ENCODE assay signal across 15 cellular contexts in the genomic region with DNA sequence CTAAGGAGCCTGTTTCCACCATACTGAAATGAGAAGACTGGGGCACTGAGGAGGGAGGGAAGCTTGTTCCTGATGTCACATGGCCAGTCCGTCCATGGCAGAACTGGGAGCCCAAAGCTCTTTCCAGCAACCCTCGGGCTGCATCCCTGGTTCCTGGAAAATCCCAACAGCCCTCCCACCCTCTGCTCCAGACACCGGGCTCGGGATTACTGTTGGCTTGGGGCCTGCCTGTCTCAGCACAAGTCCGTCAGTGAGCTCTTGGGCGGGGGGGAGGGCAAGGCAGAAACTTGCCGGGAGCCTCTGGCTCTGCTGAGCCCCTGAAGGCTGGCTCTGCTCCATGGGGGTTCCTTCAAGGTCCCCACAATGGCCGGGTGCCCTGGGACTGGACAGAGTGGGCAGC. TPM values are rescaled to one million over a fixed set of nuclear protein-coding genes. Genes with fewer than 3 reads are reported as not detected.
A peak's percentile ranks its signal among the peaks of the same experiment; 100 is the strongest.
DNase-seq lines count a peak whose midpoint lies in the region; ATAC-seq and TF ChIP-seq lines count a peak whose summit lies in the region.
"Had no signal": no experiment of that assay in that cellular context is flagged by ENCODE, and none has a peak within 500 bp of the region (broad histone marks: within the 10 kb centered on the region; RNA-seq: fewer than 3 reads in every experiment).

No MANE protein-coding gene starts in this region.

- no peaks in the 10 kb centered on the region for H3K36me3 ChIP-seq in lung (ENCODE audit: control insufficient read depth in 2 of 2, insufficient read depth in 2 of 2, low read length in 2 of 2)
- no peaks in the 10 kb centered on the region for H3K36me3 ChIP-seq in CD4-positive, alpha-beta memory T cell (ENCODE audit: insufficient read depth, low read length)

- peak overlapping the region; percentile 37 to 62 for H3K27ac ChIP-seq in lung (ENCODE audit: low read depth in 1 of 2, low read length in 1 of 2)
- H3K27ac ChIP-seq in CD4-positive, alpha-beta memory T cell (ENCODE audit: low read depth, low read length): no peak overlapping the region
- H3K27ac ChIP-seq: psoas muscle had no signal

- intact Hi-C loops in CD4-positive, alpha-beta memory T cell (cut with micrococcal nuclease): no loop called here

- POLR2A ChIA-PET in CD4-positive, alpha-beta memory T cell (lab: Charles Lee; ENCODE audit: partially characterized antibody): no interaction called here

- 57 to 68% methylated on average over 8 of the region's 8 CpGs for whole genome bisulfite sequencing in lung, 2 donors

- H3K36me3 Mint-ChIP-seq in chondrocyte (ENCODE audit: low read depth) (no peaks in the 10 kb centered on the region), type B pancreatic cell (no peaks in the 10 kb centered on the region)
- H3K36me3 Mint-ChIP-seq in CD4-positive, alpha-beta memory T cell: no peaks in the 10 kb centered on the region
- H3K36me3 Mint-ChIP-seq: activated naive CD4-positive, alpha-beta T cell treated with anti-CD3 and anti-CD28 coated beads, Interleukin-2, amount 10 ng/mL, durations not matched to agents 7 days and 5 days; CD8-positive, alpha-beta T cell had no signal

- peaks cover 0 to 7% of the 10 kb centered on the region in 2 donors for H3K9me3 ChIP-seq in lung (ENCODE audit: control insufficient read depth in 2 of 2, insufficient read depth in 1 of 2, low read length in 1 of 2)
- H3K9me3 ChIP-seq in CD4-positive, alpha-beta memory T cell (ENCODE audit: control insufficient read depth in 1 of 2, low read length in 2 of 2): no peaks in the 10 kb centered on the region
- H3K9me3 ChIP-seq: psoas muscle had no signal

- peak; percentile 75 for DNase-seq in M059J (ENCODE audit: low read depth)
- no peak for DNase-seq in chondrocyte (ENCODE audit: low spot score)
- DNase-seq in lung (ENCODE audit: low spot score): no peak
- DNase-seq in type B pancreatic cell (ENCODE audit: extremely low spot score, unreplicated experiment): no peak
- no peak for DNase-seq in iPS-NIHi11 (ENCODE audit: low spot score)
- no peak for DNase-seq in CD4-positive, alpha-beta memory T cell
- DNase-seq: activated naive CD4-positive, alpha-beta T cell treated with anti-CD3 and anti-CD28 coated beads, Interleukin-2, amount 10 ng/mL, durations not matched to agents 7 days and 5 days; CD8-positive, alpha-beta T cell; NCI-H1417 treated with DMSO at 0.1 percent for 48 hours; SHP77 treated with DMSO at 0.1 percent for 48 hours had no signal

- no peaks in the 10 kb centered on the region for H3K27me3 Mint-ChIP-seq in chondrocyte (ENCODE audit: low read depth)
- H3K27me3 Mint-ChIP-seq in type B pancreatic cell: no peaks in the 10 kb centered on the region
- no peaks in the 10 kb centered on the region for H3K27me3 Mint-ChIP-seq in CD4-positive, alpha-beta memory T cell
- H3K27me3 Mint-ChIP-seq: stimulated activated naive CD8-positive, alpha-beta T cell treated with anti-CD3 and anti-CD28 coated beads, Interleukin-15, Interleukin-2, amounts not matched to agents 100 ng/mL and 50 ng/mL, for 24 hours had no signal

- peak overlapping the region; percentile 85 for H3K27ac Mint-ChIP-seq in chondrocyte (ENCODE audit: unreplicated experiment)
- H3K27ac Mint-ChIP-seq in type B pancreatic cell: peak overlapping the region; percentile 97
- no peak overlapping the region for H3K27ac Mint-ChIP-seq in CD4-positive, alpha-beta memory T cell
- H3K27ac Mint-ChIP-seq: activated naive CD4-positive, alpha-beta T cell treated with anti-CD3 and anti-CD28 coated beads, Interleukin-2, amount 10 ng/mL, durations not matched to agents 7 days and 5 days; CD8-positive, alpha-beta T cell; stimulated activated naive CD8-positive, alpha-beta T cell treated with anti-CD3 and anti-CD28 coated beads, Interleukin-15, Interleukin-2, amounts not matched to agents 100 ng/mL and 50 ng/mL, for 24 hours had no signal

- peaks cover 0 to 4% of the 10 kb centered on the region in 2 donors for H3K4me1 ChIP-seq in lung (ENCODE audit: control insufficient read depth in 2 of 2, insufficient read depth in 2 of 2, low read length in 2 of 2)
- peaks cover 11% of the 10 kb centered on the region for H3K4me1 ChIP-seq in CD4-positive, alpha-beta memory T cell (ENCODE audit: insufficient read depth, low read length)
- H3K4me1 ChIP-seq: psoas muscle had no signal

- CTCF ChIA-PET in CD4-positive, alpha-beta memory T cell (lab: Charles Lee; ENCODE audit: partially characterized antibody): interaction anchor here (7.2 kb wide), 1 partner anchor 30 kb away, joined by 63 read pairs; no protein-coding TSS in a partner anchor

- H3K4me3 ChIP-seq in lung: no peak overlapping the region
- H3K4me3 ChIP-seq in CD4-positive, alpha-beta memory T cell (ENCODE audit: low read length in 2 of 2): no peak overlapping the region
- H3K4me3 ChIP-seq: psoas muscle had no signal

- peaks cover 4% of the 10 kb centered on the region for H3K9me3 Mint-ChIP-seq in chondrocyte (ENCODE audit: low read depth)
- H3K9me3 Mint-ChIP-seq in type B pancreatic cell: no peaks in the 10 kb centered on the region
- no peaks in the 10 kb centered on the region for H3K9me3 Mint-ChIP-seq in CD4-positive, alpha-beta memory T cell
- H3K9me3 Mint-ChIP-seq: activated naive CD4-positive, alpha-beta T cell treated with anti-CD3 and anti-CD28 coated beads, Interleukin-2, amount 10 ng/mL, durations not matched to agents 7 days and 5 days; CD8-positive, alpha-beta T cell; stimulated activated naive CD8-positive, alpha-beta T cell treated with anti-CD3 and anti-CD28 coated beads, Interleukin-15, Interleukin-2, amounts not matched to agents 100 ng/mL and 50 ng/mL, for 24 hours had no signal

- TF ChIP-seq CTCF in chondrocyte (IDR thresholded peaks at IDR 0.05) (no peak), lung (IDR thresholded peaks at IDR 0.05; ENCODE audit: control extremely low read depth, extremely low read depth) (no peak), type B pancreatic cell (conservative IDR thresholded peaks at IDR 0.05) (no peak)

- H3K4me1 Mint-ChIP-seq in chondrocyte (ENCODE audit: low read depth): peaks cover 54% of the 10 kb centered on the region
- H3K4me1 Mint-ChIP-seq in type B pancreatic cell (ENCODE audit: unreplicated experiment): peaks cover 4% of the 10 kb centered on the region
- H3K4me1 Mint-ChIP-seq in CD4-positive, alpha-beta memory T cell: peaks cover 2 to 8% (median 4%) of the 10 kb centered on the region in 4 donors

- H3K4me3 Mint-ChIP-seq in chondrocyte (ENCODE audit: unreplicated experiment) (no peak overlapping the region), type B pancreatic cell (no peak overlapping the region)
- no peak overlapping the region for H3K4me3 Mint-ChIP-seq in CD4-positive, alpha-beta memory T cell
- H3K4me3 Mint-ChIP-seq: activated naive CD4-positive, alpha-beta T cell treated with anti-CD3 and anti-CD28 coated beads, Interleukin-2, amount 10 ng/mL, durations not matched to agents 7 days and 5 days; stimulated activated naive CD8-positive, alpha-beta T cell treated with anti-CD3 and anti-CD28 coated beads, Interleukin-15, Interleukin-2, amounts not matched to agents 100 ng/mL and 50 ng/mL, for 24 hours had no signal

- H3K27me3 ChIP-seq in lung (ENCODE audit: control insufficient read depth, insufficient read depth): no peaks in the 10 kb centered on the region
- H3K27me3 ChIP-seq in CD4-positive, alpha-beta memory T cell (ENCODE audit: insufficient read depth, low read length): no peaks in the 10 kb centered on the region

- ATAC-seq in lung (ENCODE audit: insufficient read depth, low FRiP score) (no peak), HG03025 (IDR thresholded peaks at IDR 0.05; ENCODE audit: low FRiP score, unreplicated experiment) (no peak)
- ATAC-seq: CD8-positive, alpha-beta T cell; esophagus mucosa; HepG2 had no signal

RNA-seq across cellular contexts. Expression of a gene that starts 6.3 kb away (rescaled TPM):
- 76.0 and 85.3 TPM in 2 replicates for total RNA-seq in M059J (2014; rRNA removed; shearing (Covaris generic))
- total RNA-seq in chondrocyte (31.3 to 43.6 TPM (median 32.3 TPM) in 3 replicates), lung (10 to 100 TPM; 11.3 to 31.6 TPM), type B pancreatic cell (ENCODE audit: low replicate concordance) (19.6 and 32.5 TPM in 2 replicates)
- polyA plus RNA-seq in lung: 10 to 100 TPM; 24.4 to 42.9 TPM
- 10 to 100 TPM; 29.8 to 33.8 TPM for total RNA-seq in CD4-positive, alpha-beta memory T cell
- 10 to 100 TPM; 29.7 to 33.8 TPM for polyA plus RNA-seq in CD4-positive, alpha-beta memory T cell

RNA-seq across cellular contexts. Expression of a gene that starts 18.2 kb away (rescaled TPM):
- total RNA-seq in M059J (2014; rRNA removed; shearing (Covaris generic)): 53.3 TPM in 2 replicates
- total RNA-seq in chondrocyte (1,195 to 2,668 TPM (median 2,632 TPM) in 3 replicates), lung (100 to 1,000 TPM in 1 of 2 donors, 10 to 100 TPM in 1; 77.9 to 161 TPM), type B pancreatic cell (ENCODE audit: low replicate concordance) (2.7 and 29.6 TPM in 2 replicates)
- polyA plus RNA-seq in lung: 100 to 1,000 TPM; 104 to 148 TPM
- not detected for total RNA-seq in CD4-positive, alpha-beta memory T cell
- polyA plus RNA-seq in CD4-positive, alpha-beta memory T cell: not detected
- total RNA-seq: CD8-positive, alpha-beta T cell had no signal

RNA-seq across cellular contexts. Expression of a gene that starts 30.8 kb away (rescaled TPM):
- 1.6 TPM in 1 of 2 replicates, not detected in the other for total RNA-seq in M059J (2014; rRNA removed; shearing (Covaris generic))
- total RNA-seq in chondrocyte (0.80 to 1.6 TPM (median 1.6 TPM) in 3 replicates), lung (1 to 10 TPM in 1 of 2 donors, under 1 TPM in 1; 0.65 to 1.2 TPM), type B pancreatic cell (ENCODE audit: low replicate concordance) (0.72 and 1.3 TPM in 2 replicates)
- under 1 TPM; 0.61 to 0.63 TPM for polyA plus RNA-seq in lung
- total RNA-seq in CD4-positive, alpha-beta memory T cell: 1 to 10 TPM; 4.0 to 4.5 TPM
- polyA plus RNA-seq in CD4-positive, alpha-beta memory T cell: under 1 TPM in 1 of 2 donors, not detected in 1; 0.63 TPM

RNA-seq across cellular contexts. Expression of a gene that starts 40.8 kb away (rescaled TPM):
- total RNA-seq in M059J (2014; rRNA removed; shearing (Covaris generic)): not detected in 2 replicates
- total RNA-seq in chondrocyte (0.17 to 0.46 TPM (median 0.37 TPM) in 3 replicates), lung (under 1 TPM; 0.21 to 0.54 TPM), type B pancreatic cell (ENCODE audit: low replicate concordance) (0.26 and 0.43 TPM in 2 replicates)
- polyA plus RNA-seq in lung: not detected
- not detected for total RNA-seq in CD4-positive, alpha-beta memory T cell
- under 1 TPM in 1 of 2 donors, not detected in 1; 0.09 TPM for polyA plus RNA-seq in CD4-positive, alpha-beta memory T cell
- total RNA-seq: CD8-positive, alpha-beta T cell; esophagus mucosa; HepG2 had no signal
- polyA plus RNA-seq: HepG2 had no signal

Comparison
In these comparisons a context has a peak if more than half of its experiments do, and no peak if none do; other contexts are left out.
1. H3K27ac Mint-ChIP-seq: peak in chondrocyte (single experiment) and type B pancreatic cell (single experiment); none in CD4-positive, alpha-beta memory T cell (0 of 7).